ENCODE assay signal across 13 cellular contexts in the genomic region with DNA sequence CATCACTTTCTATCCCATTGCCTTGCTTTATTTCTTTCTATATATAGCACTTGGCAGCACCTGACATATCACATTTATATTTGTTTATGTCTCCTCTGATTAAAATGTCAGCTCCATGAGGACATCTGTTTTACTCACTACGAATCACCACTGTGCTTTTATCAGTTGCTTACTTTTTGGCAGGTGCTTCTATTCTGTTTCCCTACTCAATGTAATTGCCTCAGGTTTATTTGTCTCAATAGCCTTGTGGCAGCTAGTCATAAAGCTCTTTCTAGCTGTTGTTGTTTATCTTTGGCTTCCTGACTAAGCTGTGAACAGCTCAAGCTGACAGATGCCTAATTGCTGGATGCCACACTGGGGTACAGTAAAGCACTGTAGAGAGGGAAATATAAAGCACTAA.
A peak's percentile ranks its signal among the peaks of the same experiment; 100 is the strongest.
DNase-seq lines count a peak whose midpoint lies in the region; ATAC-seq, FAIRE-seq and TF ChIP-seq lines count a peak whose summit lies in the region.
"Had no signal": no experiment of that assay in that cellular context is flagged by ENCODE, and none has a peak within 500 bp of the region (broad histone marks: within the 10 kb centered on the region; RNA-seq: fewer than 3 reads in every experiment).

No MANE protein-coding gene starts in this region.

- DNase-seq in activated CD8-positive, alpha-beta T cell treated with anti-CD3 and anti-CD28 coated beads for 36 hours, result no peak
- no peak for DNase-seq in activated CD8-positive, alpha-beta T cell treated with anti-CD3 and anti-CD28 coated beads, Interleukin-2, amount 10 ng/mL, durations not matched to agents 7 days and 5 days
- DNase-seq in NCI-H1930 (lab: John Stamatoyannopoulos, UW) (peak; percentile 58 to 71), SW480 (ENCODE audit: low spot score) (peak; percentile 3), HTR-8/SVneo (ENCODE audit: insufficient read length, low spot score) (no peak)
- DNase-seq in naive thymus-derived CD8-positive, alpha-beta T cell, result no peak
- no peak for DNase-seq in activated CD4-positive, alpha-beta T cell treated with anti-CD3 and anti-CD28 coated beads for 48 hours
- DNase-seq: ACHN, left cardiac atrium, NCI-H526 treated with DMSO at 0.1 percent for 48 hours, tibial artery had no signal

- no peak for FAIRE-seq in HTR-8/SVneo (lab: Jason Lieb, UNC)

- CTCF ChIA-PET in activated CD8-positive, alpha-beta T cell treated with anti-CD3 and anti-CD28 coated beads for 36 hours (lab: Charles Lee), result interaction anchor here (1.0 to 1.2 kb wide), 2 partner anchors 9 to 150 kb away, joined by 3 to 4 read pairs; no protein-coding TSS in a partner anchor
- CTCF ChIA-PET in activated CD8-positive, alpha-beta T cell treated with anti-CD3 and anti-CD28 coated beads, Interleukin-2, amount 10 ng/mL, durations not matched to agents 7 days and 5 days (lab: Charles Lee), result interaction anchor here (1.4 kb wide), 2 partner anchors 7 to 45 kb away, joined by 3 to 6 read pairs; no protein-coding TSS in a partner anchor

- peak overlapping the region; percentile 6 for H3K27ac Mint-ChIP-seq in activated CD8-positive, alpha-beta T cell treated with anti-CD3 and anti-CD28 coated beads for 36 hours
- H3K27ac Mint-ChIP-seq in activated CD8-positive, alpha-beta T cell treated with anti-CD3 and anti-CD28 coated beads, Interleukin-2, amount 10 ng/mL, durations not matched to agents 7 days and 5 days, result no peak overlapping the region
- H3K27ac Mint-ChIP-seq in naive thymus-derived CD8-positive, alpha-beta T cell, result peak overlapping the region in 6 of 10 donors; percentile 9 to 69 (median 24)

- H3K9me3 Mint-ChIP-seq in activated CD8-positive, alpha-beta T cell treated with anti-CD3 and anti-CD28 coated beads for 36 hours, result no peaks in the 10 kb centered on the region
- no peaks in the 10 kb centered on the region for H3K9me3 Mint-ChIP-seq in activated CD8-positive, alpha-beta T cell treated with anti-CD3 and anti-CD28 coated beads, Interleukin-2, amount 10 ng/mL, durations not matched to agents 7 days and 5 days (ENCODE audit: insufficient read depth)
- H3K9me3 Mint-ChIP-seq in naive thymus-derived CD8-positive, alpha-beta T cell, result no peaks in the 10 kb centered on the region
- H3K9me3 Mint-ChIP-seq: brain had no signal

- peak; percentile 13 for ATAC-seq in activated CD8-positive, alpha-beta T cell treated with anti-CD3 and anti-CD28 coated beads for 36 hours
- ATAC-seq in activated CD8-positive, alpha-beta T cell treated with anti-CD3 and anti-CD28 coated beads, Interleukin-2, amount 10 ng/mL, durations not matched to agents 7 days and 5 days, result no peak
- no peak for ATAC-seq in naive thymus-derived CD8-positive, alpha-beta T cell
- no peak for ATAC-seq in GM21367 (IDR thresholded peaks at IDR 0.05; ENCODE audit: unreplicated experiment)

- TF ChIP-seq CTCF in activated CD8-positive, alpha-beta T cell treated with anti-CD3 and anti-CD28 coated beads for 36 hours (IDR thresholded peaks at IDR 0.05), result no peak

- no peak overlapping the region for H3K4me3 Mint-ChIP-seq in activated CD8-positive, alpha-beta T cell treated with anti-CD3 and anti-CD28 coated beads for 36 hours
- H3K4me3 Mint-ChIP-seq in activated CD8-positive, alpha-beta T cell treated with anti-CD3 and anti-CD28 coated beads, Interleukin-2, amount 10 ng/mL, durations not matched to agents 7 days and 5 days, result no peak overlapping the region
- H3K4me3 Mint-ChIP-seq in naive thymus-derived CD8-positive, alpha-beta T cell, result no peak overlapping the region
- H3K4me3 Mint-ChIP-seq: brain had no signal

- peaks cover 14% of the 10 kb centered on the region for H3K4me1 Mint-ChIP-seq in activated CD8-positive, alpha-beta T cell treated with anti-CD3 and anti-CD28 coated beads for 36 hours (ENCODE audit: low read depth)
- peaks cover 12% of the 10 kb centered on the region for H3K4me1 Mint-ChIP-seq in activated CD8-positive, alpha-beta T cell treated with anti-CD3 and anti-CD28 coated beads, Interleukin-2, amount 10 ng/mL, durations not matched to agents 7 days and 5 days (ENCODE audit: low read depth)
- H3K4me1 Mint-ChIP-seq in naive thymus-derived CD8-positive, alpha-beta T cell, result peaks cover 0 to 14% (median 12%) of the 10 kb centered on the region in 4 donors

- H3K36me3 Mint-ChIP-seq in activated CD8-positive, alpha-beta T cell treated with anti-CD3 and anti-CD28 coated beads for 36 hours (ENCODE audit: low read depth), result peaks cover 36% of the 10 kb centered on the region
- H3K36me3 Mint-ChIP-seq in activated CD8-positive, alpha-beta T cell treated with anti-CD3 and anti-CD28 coated beads, Interleukin-2, amount 10 ng/mL, durations not matched to agents 7 days and 5 days (ENCODE audit: low read depth), result peaks cover 59% of the 10 kb centered on the region
- H3K36me3 Mint-ChIP-seq in naive thymus-derived CD8-positive, alpha-beta T cell, result peaks cover 3 to 77% (median 35%) of the 10 kb centered on the region in 3 donors

- intact Hi-C loops in activated CD8-positive, alpha-beta T cell treated with anti-CD3 and anti-CD28 coated beads for 36 hours (cut with micrococcal nuclease), result no loop called here

- no peaks in the 10 kb centered on the region for H3K27me3 Mint-ChIP-seq in activated CD8-positive, alpha-beta T cell treated with anti-CD3 and anti-CD28 coated beads for 36 hours
- no peaks in the 10 kb centered on the region for H3K27me3 Mint-ChIP-seq in activated CD8-positive, alpha-beta T cell treated with anti-CD3 and anti-CD28 coated beads, Interleukin-2, amount 10 ng/mL, durations not matched to agents 7 days and 5 days (ENCODE audit: low read depth)
- no peaks in the 10 kb centered on the region for H3K27me3 Mint-ChIP-seq in naive thymus-derived CD8-positive, alpha-beta T cell
- H3K27me3 Mint-ChIP-seq: brain had no signal

- POLR2A ChIA-PET in activated CD8-positive, alpha-beta T cell treated with anti-CD3 and anti-CD28 coated beads for 36 hours (lab: Charles Lee), result interaction anchor here (0.7 kb wide), 1 partner anchor 10 kb away, joined by 4 read pairs; no protein-coding TSS in a partner anchor
- POLR2A ChIA-PET in activated CD8-positive, alpha-beta T cell treated with anti-CD3 and anti-CD28 coated beads, Interleukin-2, amount 10 ng/mL, durations not matched to agents 7 days and 5 days (lab: Charles Lee), result interaction anchor here (0.7 kb wide), 1 partner anchor 1420 kb away, joined by 3 read pairs; no protein-coding TSS in a partner anchor
- POLR2A ChIA-PET in naive thymus-derived CD8-positive, alpha-beta T cell (lab: Charles Lee), result no interaction called here

Comparison
In these comparisons a context has a peak if more than half of its experiments do, and no peak if none do; other contexts are left out.
1. DNase-seq: peak in NCI-H1930 (2 of 2) and SW480 (single experiment); none in activated CD8-positive, alpha-beta T cell treated with anti-CD3 and anti-CD28 coated beads for 36 hours (single experiment), activated CD8-positive, alpha-beta T cell treated with anti-CD3 and anti-CD28 coated beads, Interleukin-2, amount 10 ng/mL, durations not matched to agents 7 days and 5 days (single experiment), naive thymus-derived CD8-positive, alpha-beta T cell (0 of 10), HTR-8/SVneo (single experiment) and activated CD4-positive, alpha-beta T cell treated with anti-CD3 and anti-CD28 coated beads for 48 hours (single experiment).